10 cellular contexts compared by ENCODE assay signal in genomic region chr18:73181-73777, GRCh38. TPM values are rescaled to one million over a fixed set of nuclear protein-coding genes. Genes with fewer than 3 reads are reported as not detected.
"Had no signal": no experiment of that assay in that cellular context is flagged by ENCODE, and none has a peak within 500 bp of the region (broad histone marks: within the 10 kb centered on the region; RNA-seq: fewer than 3 reads in every experiment).

No MANE protein-coding gene starts in this region.

RNA-seq across cellular contexts. Expression of gene TUBB8B, which starts 23.9 kb away (rescaled TPM):
- total RNA-seq: activated CD8-positive, alpha-beta memory T cell treated with anti-CD3 and anti-CD28 coated beads for 36 hours; activated naive CD8-positive, alpha-beta T cell treated with anti-CD3 and anti-CD28 coated beads, Interleukin-2, amount 10 ng/mL, durations not matched to agents 7 days and 5 days; activated T-helper 1 cell treated with anti-CD3 and anti-CD28 coated beads, Interleukin-12 subunit alpha, Interleukin-12 subunit beta, Interleukin-2, Interleukin-4 antibody, amounts not matched to agents 30 ng/mL and 10 ng/mL and 1 ng/mL, durations not matched to agents 14 hours and 24 hours and 36 hours; fibroblast of lung; gastrocnemius medialis; heart right ventricle; mononuclear cell; sigmoid colon; T-helper 2 cell treated with Interferon-gamma antibody and Interleukin-4, amounts not matched to agents 100 ng/mL and 5 ng/mL, for 36 hours; temporal lobe had no signal
